In genomic region chr1:42320689-42321088, GRCh38 we compare ENCODE assay signal across 20 cellular contexts. TPM values are rescaled to one million over a fixed set of nuclear protein-coding genes. Genes with fewer than 3 reads are reported as not detected.
DNase-seq lines count a peak whose midpoint lies in the region; ATAC-seq and TF ChIP-seq lines count a peak whose summit lies in the region.
"Had no signal": no experiment of that assay in that cellular context is flagged by ENCODE, and none has a peak within 500 bp of the region (broad histone marks: within the 10 kb centered on the region; RNA-seq: fewer than 3 reads in every experiment).

No MANE protein-coding gene starts in this region.

- peak overlapping the region; percentile 74 for H3K27ac Mint-ChIP-seq in activated naive CD4-positive, alpha-beta T cell treated with anti-CD3 and anti-CD28 coated beads, Interleukin-2, amount 10 ng/mL, durations not matched to agents 7 days and 5 days
- H3K27ac Mint-ChIP-seq in T-helper 17 cell: peak overlapping the region; percentile 96
- peak overlapping the region; percentile 96 for H3K27ac Mint-ChIP-seq in stimulated activated effector memory CD8-positive, alpha-beta T cell treated with anti-CD3 and anti-CD28 coated beads, Interleukin-12 subunit alpha, Interleukin-12 subunit beta, amount 100 ng/mL, for 72 hours
- H3K27ac Mint-ChIP-seq: neural progenitor cell had no signal

- H3K27me3 Mint-ChIP-seq in activated naive CD4-positive, alpha-beta T cell treated with anti-CD3 and anti-CD28 coated beads, Interleukin-2, amount 10 ng/mL, durations not matched to agents 7 days and 5 days: no peaks in the 10 kb centered on the region
- no peaks in the 10 kb centered on the region for H3K27me3 Mint-ChIP-seq in T-helper 17 cell

- DNase-seq in activated naive CD4-positive, alpha-beta T cell treated with anti-CD3 and anti-CD28 coated beads, Interleukin-2, amount 10 ng/mL, durations not matched to agents 7 days and 5 days: no peak
- DNase-seq in activated naive CD4-positive, alpha-beta T cell treated with anti-CD3 and anti-CD28 coated beads, Interleukin-2, amount 50 U/mL, for 16 hours: no peak
- DNase-seq in T-helper 17 cell (no peak), hepatocyte (ENCODE audit: low spot score) (no peak), NCI-H1694 treated with DMSO at 0.1 percent for 48 hours (lab: John Stamatoyannopoulos, UW) (no peak), NCI-H2081 (lab: John Stamatoyannopoulos, UW) (no peak), OCI-LY7 (ENCODE audit: low spot score) (no peak)
- no peak for DNase-seq in stimulated activated effector memory CD8-positive, alpha-beta T cell treated with anti-CD3 and anti-CD28 coated beads, Interleukin-12 subunit alpha, Interleukin-12 subunit beta, amount 100 ng/mL, for 72 hours (ENCODE audit: low spot score in 2 of 2)
- DNase-seq: activated CD8-positive, alpha-beta memory T cell treated with anti-CD3 and anti-CD28 coated beads for 24 hours; NCI-H2081 treated with DMSO at 0.1 percent for 48 hours; NCI-H526 treated with DMSO at 0.1 percent for 48 hours; PC-3; right lobe of liver; stimulated activated CD4-positive, alpha-beta T cell treated with anti-CD3 and anti-CD28 coated beads, Interleukin-4, amount 100 ng/mL, for 1 hour; stimulated activated CD8-positive, alpha-beta memory T cell treated with anti-CD3 and anti-CD28 coated beads, Interleukin-4, amount 100 ng/mL, for 48 hours; upper lobe of right lung had no signal

- TF ChIP-seq CTCF in hepatocyte (IDR thresholded peaks at IDR 0.05; ENCODE audit: poor library complexity) (no peak), OCI-LY7 (conservative IDR thresholded peaks at IDR 0.05; ENCODE audit: low read length) (no peak)

- no peaks in the 10 kb centered on the region for H3K36me3 ChIP-seq in hepatocyte (replicated peaks; ENCODE audit: insufficient read depth, low read depth)
- H3K36me3 ChIP-seq in OCI-LY7 (ENCODE audit: insufficient read depth, low read length): peaks cover 8% of the 10 kb centered on the region; the same call in 1 of the 2 replicates
- H3K36me3 ChIP-seq: breast epithelium, neural progenitor cell, right lobe of liver, upper lobe of right lung had no signal

- CTCF ChIA-PET in activated naive CD4-positive, alpha-beta T cell treated with anti-CD3 and anti-CD28 coated beads, Interleukin-2, amount 10 ng/mL, durations not matched to agents 7 days and 5 days (lab: Charles Lee): interaction anchor here (1.0 kb wide), 1 partner anchor 143 kb away, joined by 6 read pairs; no protein-coding TSS in a partner anchor
- CTCF ChIA-PET in OCI-LY7 (lab: Charles Lee; ENCODE audit: unreplicated experiment): no interaction called here

- peaks cover 24% of the 10 kb centered on the region for H3K36me3 Mint-ChIP-seq in activated naive CD4-positive, alpha-beta T cell treated with anti-CD3 and anti-CD28 coated beads, Interleukin-2, amount 10 ng/mL, durations not matched to agents 7 days and 5 days
- no peaks in the 10 kb centered on the region for H3K36me3 Mint-ChIP-seq in T-helper 17 cell (ENCODE audit: low read depth)
- H3K36me3 Mint-ChIP-seq in stimulated activated effector memory CD8-positive, alpha-beta T cell treated with anti-CD3 and anti-CD28 coated beads, Interleukin-12 subunit alpha, Interleukin-12 subunit beta, amount 100 ng/mL, for 72 hours: peaks cover 11% of the 10 kb centered on the region

- H3K9me2 ChIP-seq in hepatocyte (replicated peaks; ENCODE audit: insufficient read depth): no peaks in the 10 kb centered on the region
- no peaks in the 10 kb centered on the region for H3K9me2 ChIP-seq in OCI-LY7 (ENCODE audit: insufficient read depth, low read length)

- H3K4me2 ChIP-seq in hepatocyte (peak overlapping the region; percentile 37), OCI-LY7 (ENCODE audit: low read length) (no peak overlapping the region)
- H3K4me2 ChIP-seq: neural progenitor cell had no signal

- H3K4me1 Mint-ChIP-seq in activated naive CD4-positive, alpha-beta T cell treated with anti-CD3 and anti-CD28 coated beads, Interleukin-2, amount 10 ng/mL, durations not matched to agents 7 days and 5 days: peaks cover 69% of the 10 kb centered on the region
- H3K4me1 Mint-ChIP-seq in T-helper 17 cell: peaks cover 64% of the 10 kb centered on the region
- H3K4me1 Mint-ChIP-seq in stimulated activated effector memory CD8-positive, alpha-beta T cell treated with anti-CD3 and anti-CD28 coated beads, Interleukin-12 subunit alpha, Interleukin-12 subunit beta, amount 100 ng/mL, for 72 hours: peaks cover 80% of the 10 kb centered on the region

- no peaks in the 10 kb centered on the region for H3K27me3 ChIP-seq in hepatocyte
- H3K27me3 ChIP-seq: breast epithelium, neural progenitor cell, right lobe of liver, upper lobe of right lung had no signal

- peaks cover 23% of the 10 kb centered on the region for H3K4me1 ChIP-seq in hepatocyte (ENCODE audit: insufficient read depth)
- H3K4me1 ChIP-seq in OCI-LY7 (ENCODE audit: insufficient read depth, low read length, poor library complexity, severe bottlenecking): peaks cover 12% of the 10 kb centered on the region
- H3K4me1 ChIP-seq: neural progenitor cell had no signal

- WGBS in hepatocyte (ENCODE audit: low lambda C conversion rate, missing lambda C conversion rate): 48% methylated on average over 2 of the region's 2 CpGs

- intact Hi-C loops in OCI-LY7 (cut with micrococcal nuclease; ENCODE audit: unreplicated experiment): no loop called here

- no TSS peak for BruUV-seq in OCI-LY7 (replicated peaks; lab: Mats Ljungman, UMichigan)

- no peak overlapping the region for H3K4me3 Mint-ChIP-seq in activated naive CD4-positive, alpha-beta T cell treated with anti-CD3 and anti-CD28 coated beads, Interleukin-2, amount 10 ng/mL, durations not matched to agents 7 days and 5 days
- H3K4me3 Mint-ChIP-seq in T-helper 17 cell: peak overlapping the region; percentile 57
- H3K4me3 Mint-ChIP-seq in stimulated activated effector memory CD8-positive, alpha-beta T cell treated with anti-CD3 and anti-CD28 coated beads, Interleukin-12 subunit alpha, Interleukin-12 subunit beta, amount 100 ng/mL, for 72 hours: peak overlapping the region; percentile 62
- H3K4me3 Mint-ChIP-seq: neural progenitor cell had no signal

- H3K4me3 ChIP-seq in hepatocyte (no peak overlapping the region), OCI-LY7 (ENCODE audit: low read depth, low read length, poor library complexity, severe bottlenecking) (no peak overlapping the region)
- H3K4me3 ChIP-seq: breast epithelium, neural progenitor cell, right lobe of liver, SK-N-MC, upper lobe of right lung had no signal

- POLR2A ChIA-PET in OCI-LY7 (lab: Charles Lee): interaction anchor here (0.5 kb wide), 1 partner anchor 791 kb away, joined by 3 read pairs; no protein-coding TSS in a partner anchor

- H3K79me2 ChIP-seq in hepatocyte (peaks cover 100% of the 10 kb centered on the region), OCI-LY7 (ENCODE audit: insufficient read depth, low read depth, low read length) (peaks cover 99% of the 10 kb centered on the region)

- H3K9me3 Mint-ChIP-seq in activated naive CD4-positive, alpha-beta T cell treated with anti-CD3 and anti-CD28 coated beads, Interleukin-2, amount 10 ng/mL, durations not matched to agents 7 days and 5 days: no peaks in the 10 kb centered on the region
- no peaks in the 10 kb centered on the region for H3K9me3 Mint-ChIP-seq in stimulated activated effector memory CD8-positive, alpha-beta T cell treated with anti-CD3 and anti-CD28 coated beads, Interleukin-12 subunit alpha, Interleukin-12 subunit beta, amount 100 ng/mL, for 72 hours
- H3K9me3 Mint-ChIP-seq: neural progenitor cell had no signal

- peak overlapping the region; percentile 26 for H3K27ac ChIP-seq in hepatocyte
- no peak overlapping the region for H3K27ac ChIP-seq in OCI-LY7 (ENCODE audit: low read depth, low read length, poor library complexity, severe bottlenecking)
- H3K27ac ChIP-seq: neural progenitor cell, right lobe of liver, SK-N-MC, upper lobe of right lung had no signal

- H2AFZ ChIP-seq in hepatocyte: no peak overlapping the region
- H2AFZ ChIP-seq in OCI-LY7 (ENCODE audit: low read length): no peak overlapping the region
- H2AFZ ChIP-seq: neural progenitor cell had no signal

- H3K9me3 ChIP-seq in T-helper 17 cell (ENCODE audit: control insufficient read depth, low read length, poor library complexity, severe bottlenecking) (no peaks in the 10 kb centered on the region), hepatocyte (ENCODE audit: low read depth) (no peaks in the 10 kb centered on the region), OCI-LY7 (ENCODE audit: low read length) (no peaks in the 10 kb centered on the region)
- H3K9me3 ChIP-seq: breast epithelium, right lobe of liver, upper lobe of right lung had no signal

- no peak for ATAC-seq in T-helper 17 cell
- ATAC-seq in stimulated activated effector memory CD8-positive, alpha-beta T cell treated with anti-CD3 and anti-CD28 coated beads, Interleukin-12 subunit alpha, Interleukin-12 subunit beta, amount 100 ng/mL, for 72 hours: no peak
- ATAC-seq: upper lobe of right lung had no signal

- peaks cover 84% of the 10 kb centered on the region for H4K20me1 ChIP-seq in hepatocyte (ENCODE audit: insufficient read depth, poor library complexity, severe bottlenecking)
- H4K20me1 ChIP-seq in OCI-LY7 (ENCODE audit: insufficient read depth, low read length): peaks cover 70% of the 10 kb centered on the region

RNA-seq across cellular contexts. Expression of gene FOXJ3, which starts 14.3 kb away (rescaled TPM):
- total RNA-seq in T-helper 17 cell (10 to 100 TPM; 89.1 to 93.5 TPM), hepatocyte (39.0 and 47.9 TPM in 2 replicates), OCI-LY7 (2022) (43.1 and 49.7 TPM in 2 replicates)
- polyA plus RNA-seq in hepatocyte: 17.6 and 19.0 TPM in 2 replicates
- 27.6 and 34.8 TPM in 2 replicates for total RNA-seq in OCI-LY7 (2014; rRNA removed; shearing (Covaris generic))

RNA-seq across cellular contexts. Expression of gene RIMKLA, which starts 59.9 kb away (rescaled TPM):
- under 1 TPM; 0.07 to 0.23 TPM for total RNA-seq in T-helper 17 cell
- 1.1 and 1.4 TPM in 2 replicates for total RNA-seq in hepatocyte
- 0.66 and 2.3 TPM in 2 replicates for polyA plus RNA-seq in hepatocyte
- not detected in 2 replicates for total RNA-seq in OCI-LY7 (2014; rRNA removed; shearing (Covaris generic))
- total RNA-seq in OCI-LY7 (2022): not detected in 2 replicates
- polyA plus RNA-seq: AG04450 had no signal
